In the genomic region with DNA sequence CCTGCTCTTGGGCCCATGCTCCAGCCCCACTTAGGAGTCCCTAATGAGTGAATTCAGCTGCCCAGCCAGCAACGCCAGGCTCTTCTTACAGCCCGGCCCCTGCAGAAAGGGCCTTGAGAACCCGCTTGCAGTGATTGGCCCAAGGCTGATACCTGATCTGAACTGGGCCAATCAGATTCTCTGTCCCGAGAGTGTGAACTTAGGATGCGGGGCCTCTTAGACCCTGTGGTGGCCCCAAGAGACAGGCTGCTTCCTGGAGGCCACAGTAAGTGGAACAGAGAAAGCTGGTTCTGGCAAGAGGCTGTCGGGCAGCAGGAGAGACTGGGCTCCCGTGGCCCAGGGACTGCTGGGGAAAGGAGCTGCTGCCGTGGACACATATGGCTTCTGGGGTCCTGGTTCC, we compare ENCODE assay signal across 31 cellular contexts. TPM values are rescaled to one million over a fixed set of nuclear protein-coding genes. Genes with fewer than 3 reads are reported as not detected.
"Had no signal": no experiment of that assay in that cellular context is flagged by ENCODE, and none has a peak within 500 bp of the region (broad histone marks: within the 10 kb centered on the region; RNA-seq: fewer than 3 reads in every experiment).

No MANE protein-coding gene starts in this region.

- H3K4me3 Mint-ChIP-seq: activated CD4-positive, alpha-beta memory T cell treated with anti-CD3 and anti-CD28 coated beads, Interleukin-2, amount 10 ng/mL, durations not matched to agents 7 days and 5 days; activated naive CD4-positive, alpha-beta T cell treated with anti-CD3 and anti-CD28 coated beads for 36 hours; activated naive CD8-positive, alpha-beta T cell; activated T-helper 17 cell treated with anti-CD3 and anti-CD28 coated beads, Interleukin-2, amount 50 U/mL, for 72 hours; T-cell had no signal

- H3K9ac ChIP-seq: KMS-11 had no signal

- H3K36me3 ChIP-seq: brain microvascular endothelial cell, cardiac muscle cell, MG63 had no signal

- H3K4me3 ChIP-seq: cardiac muscle cell, MG63, SK-N-MC had no signal

- H3K9me3 ChIP-seq: MG63 had no signal

- H3K36me3 Mint-ChIP-seq: activated naive CD8-positive, alpha-beta T cell; T-cell had no signal

- ATAC-seq: activated T-helper 17 cell treated with anti-CD3 and anti-CD28 coated beads, Interleukin-2, amount 50 U/mL, for 72 hours; PC-3; T-cell had no signal

- H3K4me1 Mint-ChIP-seq: activated CD4-positive, alpha-beta memory T cell treated with anti-CD3 and anti-CD28 coated beads, Interleukin-2, amount 10 ng/mL, durations not matched to agents 7 days and 5 days; activated T-helper 17 cell treated with anti-CD3 and anti-CD28 coated beads, Interleukin-2, amount 50 U/mL, for 72 hours; T-cell had no signal

- H3K4me2 ChIP-seq: KMS-11 had no signal

- H3K27me3 ChIP-seq: brain microvascular endothelial cell, cardiac muscle cell, MG63 had no signal

- H3K27ac ChIP-seq: brain microvascular endothelial cell, cardiac muscle cell, KMS-11, SK-N-MC had no signal

- DNase-seq: activated CD4-positive, alpha-beta memory T cell treated with anti-CD3 and anti-CD28 coated beads, Interleukin-2, amount 10 ng/mL, durations not matched to agents 7 days and 5 days; activated CD4-positive, alpha-beta T cell treated with anti-CD3 and anti-CD28 coated beads, Interleukin-2, amount 50 U/mL, for 1 hour; activated CD4-positive, CD25-positive, alpha-beta regulatory T cell; activated gamma-delta T cell; activated naive CD4-positive, alpha-beta T cell treated with anti-CD3 and anti-CD28 coated beads for 36 hours; activated T-cell treated with anti-CD3 and anti-CD28 coated beads for 4 hours; activated T-cell treated with anti-CD3 and anti-CD28 coated beads, Interleukin-2, amount 50 U/mL, for 48 hours; brain microvascular endothelial cell; MG63; MV-4-11; NCI-H1092 treated with DMSO at 0.1 percent for 48 hours; NCI-H1417 treated with DMSO at 0.1 percent for 48 hours; NCI-H1694; NCI-H2029; NCI-H2107; NCI-H2171 treated with DMSO at 0.1 percent for 48 hours; NCI-H226; NCI-H510A; NCI-H526 treated with DMSO at 0.1 percent for 48 hours; PC-3; SHP77 treated with DMSO at 0.1 percent for 48 hours; T-cell; T-helper 2 cell; T1000 had no signal

- H3K9me3 Mint-ChIP-seq: activated CD4-positive, alpha-beta memory T cell treated with anti-CD3 and anti-CD28 coated beads, Interleukin-2, amount 10 ng/mL, durations not matched to agents 7 days and 5 days; activated naive CD4-positive, alpha-beta T cell treated with anti-CD3 and anti-CD28 coated beads for 36 hours; activated T-helper 17 cell treated with anti-CD3 and anti-CD28 coated beads, Interleukin-2, amount 50 U/mL, for 72 hours; T-cell had no signal

- FAIRE-seq: TTC549 had no signal

- H3K27me3 Mint-ChIP-seq: activated naive CD8-positive, alpha-beta T cell; activated T-helper 17 cell treated with anti-CD3 and anti-CD28 coated beads, Interleukin-2, amount 50 U/mL, for 72 hours had no signal

- H3K27ac Mint-ChIP-seq: activated CD4-positive, alpha-beta memory T cell treated with anti-CD3 and anti-CD28 coated beads, Interleukin-2, amount 10 ng/mL, durations not matched to agents 7 days and 5 days; activated naive CD4-positive, alpha-beta T cell treated with anti-CD3 and anti-CD28 coated beads for 36 hours; activated naive CD8-positive, alpha-beta T cell; activated T-helper 17 cell treated with anti-CD3 and anti-CD28 coated beads, Interleukin-2, amount 50 U/mL, for 72 hours; T-cell had no signal

RNA-seq across cellular contexts. Expression of gene VSTM5, which starts 11.5 kb away (rescaled TPM):
- total RNA-seq: activated CD4-positive, alpha-beta memory T cell treated with anti-CD3 and anti-CD28 coated beads, Interleukin-2, amount 10 ng/mL, durations not matched to agents 7 days and 5 days; activated CD8-positive, alpha-beta memory T cell treated with anti-CD3 and anti-CD28 coated beads for 36 hours; activated naive CD4-positive, alpha-beta T cell treated with anti-CD3 and anti-CD28 coated beads for 36 hours; activated T-helper 17 cell treated with anti-CD3 and anti-CD28 coated beads, Interleukin-2, amount 50 U/mL, for 72 hours; T-cell had no signal
- polyA plus RNA-seq: cardiac muscle cell had no signal
